ENCODE assay signal across 8 cellular contexts in the genomic region with DNA sequence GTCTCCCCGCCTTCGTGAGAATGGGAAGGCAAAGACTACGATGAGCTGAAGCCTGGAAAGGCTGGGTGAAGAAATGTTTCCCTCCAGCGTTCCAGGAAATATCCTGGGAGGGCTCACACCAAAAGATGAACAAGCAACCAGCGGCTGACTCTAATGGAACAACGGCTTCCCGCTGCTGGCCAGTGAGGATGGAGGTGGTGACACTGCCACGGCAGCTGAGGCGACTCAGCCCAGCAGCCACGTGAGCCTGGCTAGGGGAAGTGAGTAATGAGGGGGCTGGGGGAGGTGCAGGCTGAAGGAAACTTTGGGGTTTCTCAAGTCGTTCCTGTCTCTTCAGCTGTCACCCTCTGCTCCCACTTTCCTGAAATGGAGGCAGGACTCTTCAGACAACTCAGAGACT.
DNase-seq lines count a peak whose midpoint lies in the region; ATAC-seq and TF ChIP-seq lines count a peak whose summit lies in the region.

No MANE protein-coding gene starts in this region.

- H3K4me1 ChIP-seq in ACC112 (ENCODE audit: control insufficient read depth, insufficient read depth, low read length, unreplicated experiment) (peaks cover 45% of the 10 kb centered on the region), ascending aorta (peaks cover 8 to 18% of the 10 kb centered on the region in 2 donors)

- H3K27ac ChIP-seq in ACC112 (ENCODE audit: low read depth, low read length), result peak overlapping the region; percentile 97
- H3K27ac ChIP-seq in ascending aorta, result peak overlapping the region; percentile 55 to 73

- H3K9me3 Mint-ChIP-seq in naive B cell, result no peaks in the 10 kb centered on the region

- no peak for TF ChIP-seq CTCF in ascending aorta (IDR thresholded peaks at IDR 0.05)

- peak; percentile 96 for ATAC-seq in GM19351 (IDR thresholded peaks at IDR 0.05; ENCODE audit: unreplicated experiment)
- ATAC-seq in naive B cell (ENCODE audit: low read depth in 2 of 2), result peak; percentile 78 to 80

- no peaks in the 10 kb centered on the region for H3K27me3 Mint-ChIP-seq in naive B cell

- H2AFZ ChIP-seq in ACC112 (ENCODE audit: low read length, unreplicated experiment), result peak overlapping the region; percentile 10

- peak; percentile 95 for DNase-seq in MG63
- peak; percentile 32 to 91 for DNase-seq in ascending aorta (ENCODE audit: low spot score in 2 of 2)
- peak; percentile 59 for DNase-seq in naive B cell
- no peak for DNase-seq in NCI-H1417 treated with DMSO at 0.1 percent for 48 hours (lab: John Stamatoyannopoulos, UW)
- DNase-seq in DMS153 treated with DMSO at 0.1 percent for 48 hours (lab: John Stamatoyannopoulos, UW; ENCODE audit: unreplicated experiment), result no peak
- DNase-seq in SW 1271 (lab: John Stamatoyannopoulos, UW), result no peak

- H3K9me3 ChIP-seq in MG63 (no peaks in the 10 kb centered on the region), ascending aorta (no peaks in the 10 kb centered on the region)

- H3K4me3 ChIP-seq in ACC112 (ENCODE audit: low read depth, low read length), result peak overlapping the region; percentile 19; the same call in 1 of the 2 replicates
- no peak overlapping the region for H3K4me3 ChIP-seq in MG63
- H3K4me3 ChIP-seq in ascending aorta, result no peak overlapping the region

- H3K27me3 ChIP-seq in ACC112 (ENCODE audit: insufficient read depth, low read length) (no peaks in the 10 kb centered on the region), MG63 (no peaks in the 10 kb centered on the region), ascending aorta (no peaks in the 10 kb centered on the region)

- H3K27ac Mint-ChIP-seq in naive B cell, result peak overlapping the region; percentile 4 to 97 (median 92)

- no peaks in the 10 kb centered on the region for H3K36me3 Mint-ChIP-seq in naive B cell

- no peaks in the 10 kb centered on the region for H3K79me2 ChIP-seq in ACC112 (ENCODE audit: control insufficient read depth, insufficient read depth, low read length, unreplicated experiment)

- H3K4me1 Mint-ChIP-seq in naive B cell, result peaks cover 39 to 82% (median 53%) of the 10 kb centered on the region in 3 donors

- H3K36me3 ChIP-seq in ACC112 (ENCODE audit: insufficient read depth, low read length) (no peaks in the 10 kb centered on the region), MG63 (no peaks in the 10 kb centered on the region), ascending aorta (no peaks in the 10 kb centered on the region)

- intact Hi-C loops in ascending aorta (cut with DNase I), result loop anchor here (5.0 kb wide), 1 partner anchor 37 kb away; no protein-coding TSS in a partner anchor

- H3K4me3 Mint-ChIP-seq in naive B cell, result peak overlapping the region in 7 of 8 donors; percentile 42 to 86 (median 72)

Comparison
In these comparisons a context has a peak if more than half of its experiments do, and no peak if none do; other contexts are left out.
1. DNase-seq: peak in MG63 (single experiment), ascending aorta (2 of 2) and naive B cell (single experiment); none in NCI-H1417 treated with DMSO at 0.1 percent for 48 hours (single experiment), DMS153 treated with DMSO at 0.1 percent for 48 hours (single experiment) and SW 1271 (0 of 2).